In genomic region chr17:68198931-68199836, GRCh38 we compare ENCODE assay signal across 8 cellular contexts. TPM values are rescaled to one million over a fixed set of nuclear protein-coding genes. Genes with fewer than 3 reads are reported as not detected.
DNase-seq lines count a peak whose midpoint lies in the region; ATAC-seq and TF ChIP-seq lines count a peak whose summit lies in the region.

No MANE protein-coding gene starts in this region.

- H3K4me3 Mint-ChIP-seq in CD8-positive, alpha-beta memory T cell = peak overlapping the region; percentile 81 to 91 (median 86)

- H3K4me1 Mint-ChIP-seq in CD8-positive, alpha-beta memory T cell = peaks cover 23 to 49% (median 31%) of the 10 kb centered on the region in 3 donors

- peaks cover 0 to 4% of the 10 kb centered on the region in 2 donors for H3K27me3 Mint-ChIP-seq in CD8-positive, alpha-beta memory T cell

- H3K4me1 ChIP-seq in CD8-positive, alpha-beta memory T cell (ENCODE audit: insufficient read depth, low read length) = peaks cover 30% of the 10 kb centered on the region
- peaks cover 53% of the 10 kb centered on the region for H3K4me1 ChIP-seq in lower lobe of right lung

- H3K27me3 ChIP-seq in CD8-positive, alpha-beta memory T cell (ENCODE audit: insufficient read depth, low read length, poor library complexity, severe bottlenecking) = peaks cover 6% of the 10 kb centered on the region
- peaks cover 55% of the 10 kb centered on the region for H3K27me3 ChIP-seq in lower lobe of right lung (ENCODE audit: low read depth)

- peaks cover 0 to 5% (median 0%) of the 10 kb centered on the region in 3 donors for H3K36me3 Mint-ChIP-seq in CD8-positive, alpha-beta memory T cell
- H3K36me3 Mint-ChIP-seq in activated naive CD4-positive, alpha-beta T cell treated with anti-CD3 and anti-CD28 coated beads, Interleukin-2, amount 50 U/mL, for 72 hours = peaks cover 0 to 10% of the 10 kb centered on the region in 2 donors

- no peak overlapping the region for H3K27ac ChIP-seq in CD8-positive, alpha-beta memory T cell (ENCODE audit: low read depth, low read length)
- H3K27ac ChIP-seq in lower lobe of right lung = no peak overlapping the region

- no peaks in the 10 kb centered on the region for H3K9me3 ChIP-seq in CD8-positive, alpha-beta memory T cell (ENCODE audit: low read length)
- no peaks in the 10 kb centered on the region for H3K9me3 ChIP-seq in lower lobe of right lung

- DNase-seq in CD8-positive, alpha-beta memory T cell = peak in 3 of 5 donors; percentile 42 to 67 (median 46)
- DNase-seq in NCI-H1105 (lab: John Stamatoyannopoulos, UW) = peak; percentile 44
- DNase-seq in activated naive CD4-positive, alpha-beta T cell treated with anti-CD3 and anti-CD28 coated beads, Interleukin-2, amount 50 U/mL, for 72 hours (ENCODE audit: low spot score in 2 of 2) = peak in 1 of 2 donors; percentile 56
- no peak for DNase-seq in lower lobe of right lung
- no peak for DNase-seq in GM03348 (ENCODE audit: low spot score)

- CTCF ChIA-PET in CD8-positive, alpha-beta memory T cell (lab: Charles Lee) = interaction anchor here (1.1 to 8.1 kb wide), 14 partner anchors 8 to 263 kb away, joined by 3 to 183 read pairs (median 10); partner anchors contain the start of genes AMZ2 and WIPI1

- no peaks in the 10 kb centered on the region for H3K36me3 ChIP-seq in CD8-positive, alpha-beta memory T cell (ENCODE audit: insufficient read depth, low read length)
- H3K36me3 ChIP-seq in lower lobe of right lung = no peaks in the 10 kb centered on the region

- ATAC-seq in activated naive CD4-positive, alpha-beta T cell treated with anti-CD3 and anti-CD28 coated beads, Interleukin-2, amount 50 U/mL, for 72 hours = peak; percentile 30 to 63
- peak; percentile 9 to 42 for ATAC-seq in lower lobe of right lung
- no peak for ATAC-seq in HG03280 (IDR thresholded peaks at IDR 0.05; ENCODE audit: unreplicated experiment)
- no peak for ATAC-seq in GM19467 (IDR thresholded peaks at IDR 0.05; ENCODE audit: unreplicated experiment)
- no peak for ATAC-seq in HG03460 (IDR thresholded peaks at IDR 0.05; ENCODE audit: unreplicated experiment)

- no peaks in the 10 kb centered on the region for H3K9me3 Mint-ChIP-seq in CD8-positive, alpha-beta memory T cell
- H3K9me3 Mint-ChIP-seq in activated naive CD4-positive, alpha-beta T cell treated with anti-CD3 and anti-CD28 coated beads, Interleukin-2, amount 50 U/mL, for 72 hours = no peaks in the 10 kb centered on the region

- H3K27ac Mint-ChIP-seq in CD8-positive, alpha-beta memory T cell = peak overlapping the region in 6 of 8 donors; percentile 45 to 86 (median 79)
- no peak overlapping the region for H3K27ac Mint-ChIP-seq in activated naive CD4-positive, alpha-beta T cell treated with anti-CD3 and anti-CD28 coated beads, Interleukin-2, amount 50 U/mL, for 72 hours

- intact Hi-C loops in lower lobe of right lung (cut with DNase I) = no loop called here

- no peak for TF ChIP-seq CTCF in lower lobe of right lung (IDR thresholded peaks at IDR 0.05)

- peak overlapping the region; percentile 87 for H3K4me3 ChIP-seq in CD8-positive, alpha-beta memory T cell (ENCODE audit: low read length)
- peak overlapping the region; percentile 49 for H3K4me3 ChIP-seq in lower lobe of right lung

- POLR2A ChIA-PET in CD8-positive, alpha-beta memory T cell (lab: Charles Lee) = interaction anchor here (0.7 to 7.0 kb wide), 4 partner anchors 16 to 258 kb away, joined by 3 to 171 read pairs (median 6); partner anchors contain the start of genes ARSG and WIPI1

RNA-seq across cellular contexts. Expression of gene AMZ2, which starts 48.7 kb away (rescaled TPM):
- 100 to 1,000 TPM; 113 to 118 TPM for total RNA-seq in CD8-positive, alpha-beta memory T cell
- polyA plus RNA-seq in CD8-positive, alpha-beta memory T cell = 141 TPM
- 100 to 1,000 TPM; 106 to 113 TPM for total RNA-seq in activated naive CD4-positive, alpha-beta T cell treated with anti-CD3 and anti-CD28 coated beads, Interleukin-2, amount 50 U/mL, for 72 hours
- total RNA-seq in lower lobe of right lung = 55.9 TPM

Comparison
In these comparisons a context has a peak if more than half of its experiments do, and no peak if none do; other contexts are left out.
1. DNase-seq: peak in CD8-positive, alpha-beta memory T cell (3 of 5) and NCI-H1105 (single experiment); none in lower lobe of right lung (single experiment) and GM03348 (single experiment).
2. H3K27ac Mint-ChIP-seq: peak in CD8-positive, alpha-beta memory T cell (6 of 8); none in activated naive CD4-positive, alpha-beta T cell treated with anti-CD3 and anti-CD28 coated beads, Interleukin-2, amount 50 U/mL, for 72 hours (0 of 2).
3. ATAC-seq: peak in activated naive CD4-positive, alpha-beta T cell treated with anti-CD3 and anti-CD28 coated beads, Interleukin-2, amount 50 U/mL, for 72 hours (2 of 2) and lower lobe of right lung (2 of 2); none in HG03280 (single experiment), GM19467 (single experiment) and HG03460 (single experiment).